In the genomic region with DNA sequence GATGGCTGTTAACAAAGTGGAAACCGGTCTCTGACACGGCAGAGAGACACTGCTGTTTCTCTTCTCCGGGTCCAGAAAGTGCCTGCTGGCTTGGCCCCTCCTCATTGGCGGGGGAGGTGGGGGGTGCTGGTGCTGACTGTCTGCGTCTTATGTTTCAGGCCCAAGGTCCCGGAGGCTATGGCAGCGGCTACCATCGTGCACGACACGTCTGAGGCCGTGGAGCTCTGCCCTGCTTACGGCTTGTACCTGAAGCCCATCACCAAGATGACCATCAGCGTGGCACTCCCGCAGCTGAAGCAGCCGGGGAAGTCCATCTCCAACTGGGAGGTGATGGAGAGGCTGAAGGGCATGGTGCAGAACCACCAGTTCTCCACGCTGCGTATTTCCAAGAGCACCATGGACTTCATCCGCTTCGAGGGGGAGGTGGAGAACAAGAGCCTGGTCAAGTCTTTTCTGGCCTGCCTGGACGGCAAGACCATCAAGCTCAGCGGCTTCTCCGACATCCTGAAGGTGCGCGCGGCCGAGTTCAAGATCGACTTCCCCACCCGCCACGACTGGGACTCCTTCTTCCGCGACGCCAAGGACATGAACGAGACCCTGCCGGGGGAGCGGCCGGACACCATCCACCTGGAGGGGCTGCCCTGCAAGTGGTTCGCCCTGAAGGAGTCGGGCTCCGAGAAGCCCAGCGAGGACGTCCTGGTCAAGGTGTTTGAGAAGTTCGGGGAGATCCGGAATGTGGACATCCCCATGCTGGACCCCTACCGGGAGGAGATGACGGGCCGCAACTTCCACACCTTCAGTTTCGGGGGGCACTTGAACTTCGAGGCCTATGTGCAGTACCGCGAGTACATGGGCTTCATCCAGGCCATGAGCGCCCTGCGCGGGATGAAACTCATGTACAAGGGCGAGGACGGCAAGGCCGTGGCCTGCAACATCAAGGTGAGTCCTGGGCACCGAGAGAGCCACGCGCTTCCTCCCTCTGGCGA, we compare ENCODE assay signal across 9 cellular contexts. TPM values are rescaled to one million over a fixed set of nuclear protein-coding genes. Genes with fewer than 3 reads are reported as not detected.
DNase-seq lines count a peak whose midpoint lies in the region; ATAC-seq and TF ChIP-seq lines count a peak whose summit lies in the region.
"Had no signal": no experiment of that assay in that cellular context is flagged by ENCODE, and none has a peak within 500 bp of the region (broad histone marks: within the 10 kb centered on the region; RNA-seq: fewer than 3 reads in every experiment).

No MANE protein-coding gene starts in this region.

- in situ Hi-C loops in astrocyte of the spinal cord (cut with HindIII; ENCODE audit: low sequenced_read_pairs) = no loop called here

- H3K9me3 Mint-ChIP-seq in memory B cell = no peaks in the 10 kb centered on the region

- TF ChIP-seq EP300 in upper lobe of left lung (IDR thresholded peaks at IDR 0.05) = no peak

- no peak for DNase-seq in heart left ventricle
- DNase-seq in right cardiac atrium = no peak
- DNase-seq in astrocyte of the spinal cord (ENCODE audit: low read depth, low spot score) = no peak
- no peak for DNase-seq in memory B cell (ENCODE audit: low spot score in 2 of 2)
- no peak for DNase-seq in upper lobe of left lung
- no peak for DNase-seq in NCI-H510A (lab: John Stamatoyannopoulos, UW)
- DNase-seq in central memory CD4-positive, alpha-beta T cell = no peak
- no peak for DNase-seq in sciatic nerve (ENCODE audit: low spot score)

- TF ChIP-seq CTCF in heart left ventricle (IDR thresholded peaks at IDR 0.05) (no peak), astrocyte of the spinal cord (IDR thresholded peaks at IDR 0.05; ENCODE audit: low read depth, low read length) (no peak), upper lobe of left lung (IDR thresholded peaks at IDR 0.05) (no peak)

- H3K4me3 Mint-ChIP-seq in memory B cell = peak overlapping the region; percentile 91

- peak overlapping the region in 10 of 12 donors; percentile 70 to 99 (median 85) for H3K4me3 ChIP-seq in heart left ventricle
- H3K4me3 ChIP-seq in right cardiac atrium (ENCODE audit: low read length) = no peak overlapping the region
- H3K4me3 ChIP-seq in astrocyte of the spinal cord (ENCODE audit: low read depth, low read length) = peak overlapping the region; percentile 95
- H3K4me3 ChIP-seq in upper lobe of left lung = peak overlapping the region in 3 of 4 donors; percentile 85 to 99 (median 98)

- peaks cover 25% of the 10 kb centered on the region for H3K4me1 Mint-ChIP-seq in memory B cell

- ATAC-seq in heart left ventricle (no peak), right cardiac atrium (no peak), memory B cell (ENCODE audit: low read depth) (no peak), upper lobe of left lung (ENCODE audit: low FRiP score in 2 of 2) (no peak), sciatic nerve (no peak)

- H3K27ac ChIP-seq in heart left ventricle (peak overlapping the region in 6 of 12 donors; percentile 75 to 97 (median 87)), right cardiac atrium (ENCODE audit: low read length) (no peak overlapping the region), upper lobe of left lung (peak overlapping the region in 2 of 4 donors; percentile 91 to 96)

- intact Hi-C loops in heart left ventricle (cut with DNase I) = loop anchor here in 4 of 10 donors (5.0 kb wide), 3 partner anchors 141 to 201 kb away; a partner anchor contains a TSS
- intact Hi-C loops in right cardiac atrium (cut with DNase I) = no loop called here
- intact Hi-C loops in sciatic nerve (cut with DNase I) = no loop called here

- H3K27me3 ChIP-seq in heart left ventricle = no peaks in the 10 kb centered on the region
- H3K27me3 ChIP-seq in right cardiac atrium (ENCODE audit: control insufficient read depth, insufficient read depth) = no peaks in the 10 kb centered on the region
- H3K27me3 ChIP-seq in upper lobe of left lung = no peaks in the 10 kb centered on the region

- WGBS in heart left ventricle, 4 donors = 81 to 91% (median 83%) methylated on average over 42 to 60 of the region's 60 CpGs
- WGBS in right cardiac atrium = 81% methylated on average over 60 of the region's 60 CpGs
- 92% methylated on average over 57 to 60 of the region's 60 CpGs for WGBS in upper lobe of left lung, 2 donors

- TF ChIP-seq POLR2A in heart left ventricle (IDR thresholded peaks at IDR 0.05) (no peak), upper lobe of left lung (IDR thresholded peaks at IDR 0.05) (no peak)

- H3K36me3 Mint-ChIP-seq in memory B cell = peaks cover 19% of the 10 kb centered on the region

- H3K27ac Mint-ChIP-seq in memory B cell = peak overlapping the region; percentile 88

- H3K9me3 ChIP-seq in heart left ventricle (no peaks in the 10 kb centered on the region), right cardiac atrium (ENCODE audit: control insufficient read depth, low read length) (no peaks in the 10 kb centered on the region), upper lobe of left lung (no peaks in the 10 kb centered on the region)

- peaks cover 0 to 51% (median 49%) of the 10 kb centered on the region in 9 donors for H3K36me3 ChIP-seq in heart left ventricle
- H3K36me3 ChIP-seq in upper lobe of left lung = peaks cover 34 to 53% (median 49%) of the 10 kb centered on the region in 4 donors

- no peaks in the 10 kb centered on the region for H3K27me3 Mint-ChIP-seq in memory B cell

- peaks cover 0 to 30% (median 17%) of the 10 kb centered on the region in 12 donors for H3K4me1 ChIP-seq in heart left ventricle
- H3K4me1 ChIP-seq in right cardiac atrium (ENCODE audit: control insufficient read depth, insufficient read depth, low read length) = peaks cover 6% of the 10 kb centered on the region
- peaks cover 17 to 31% (median 19%) of the 10 kb centered on the region in 4 donors for H3K4me1 ChIP-seq in upper lobe of left lung

RNA-seq across cellular contexts. Expression of a gene that starts 2.2 kb away (rescaled TPM):
- total RNA-seq in heart left ventricle (10 to 100 TPM; 12.5 to 20.4 (median 15.6) TPM), right cardiac atrium (10 to 100 TPM; 18.9 to 20.6 (median 19.9) TPM), upper lobe of left lung (100 to 1,000 TPM in 2 of 6 donors, 10 to 100 TPM in 4; 40.9 to 193 (median 52.4) TPM), sciatic nerve (48.5 TPM)
- polyA plus RNA-seq in heart left ventricle (10 to 100 TPM; 16.1 to 20.1 TPM), right cardiac atrium (21.3 TPM)

RNA-seq across cellular contexts. Expression of a gene that starts 21.3 kb away (rescaled TPM):
- total RNA-seq in heart left ventricle (not detected), right cardiac atrium (not detected), upper lobe of left lung (1 to 10 TPM in 1 of 6 donors, not detected in 5; 2.2 TPM), sciatic nerve (0.89 TPM)
- polyA plus RNA-seq in heart left ventricle (under 1 TPM in 1 of 2 donors, not detected in 1; 0.11 TPM), right cardiac atrium (not detected)
- total RNA-seq: G401 had no signal

RNA-seq across cellular contexts. Expression of a gene that starts 56.6 kb away (rescaled TPM):
- total RNA-seq in heart left ventricle = 10 to 100 TPM in 1 of 9 donors, 1 to 10 TPM in 6, under 1 TPM in 2; 0.62 to 10.5 (median 2.3) TPM
- 1 to 10 TPM; 1.1 to 6.1 TPM for polyA plus RNA-seq in heart left ventricle
- total RNA-seq in right cardiac atrium = 1 to 10 TPM; 1.6 to 3.8 (median 2.2) TPM
- 2.2 TPM for polyA plus RNA-seq in right cardiac atrium
- 1 to 10 TPM; 1.7 to 4.4 (median 3.3) TPM for total RNA-seq in upper lobe of left lung
- total RNA-seq in sciatic nerve = 2.5 TPM
- total RNA-seq: G401 had no signal
